ENCODE assay signal across 20 cellular contexts in the genomic region with DNA sequence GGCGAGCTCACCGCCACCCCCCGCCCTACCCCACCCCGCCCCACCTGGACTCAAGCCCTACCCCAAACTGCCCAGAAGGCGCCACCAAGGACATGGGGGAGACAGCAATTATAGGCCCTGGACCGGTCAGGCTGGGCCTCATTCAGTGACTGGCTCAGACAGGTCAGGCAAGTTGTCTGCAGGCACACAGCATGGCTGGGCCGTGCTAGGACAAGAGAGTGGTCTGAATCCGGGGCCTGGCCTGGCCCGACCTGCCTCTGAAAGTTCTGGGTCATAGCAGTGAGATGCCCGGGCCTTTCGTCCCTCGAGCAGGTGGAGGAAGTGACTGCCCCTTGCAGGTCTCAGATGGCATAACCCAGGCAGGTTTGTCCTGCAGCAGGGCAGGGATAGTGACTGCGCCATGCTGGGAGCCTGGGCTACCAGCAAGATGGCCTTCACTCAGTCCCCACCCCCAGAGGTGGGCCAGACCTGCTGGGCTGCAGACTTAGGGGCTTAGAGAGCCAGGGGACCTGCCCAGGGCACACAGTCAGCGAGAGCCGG. TPM values are rescaled to one million over a fixed set of nuclear protein-coding genes. Genes with fewer than 3 reads are reported as not detected.
"Had no signal": no experiment of that assay in that cellular context is flagged by ENCODE, and none has a peak within 500 bp of the region (broad histone marks: within the 10 kb centered on the region; RNA-seq: fewer than 3 reads in every experiment).

No MANE protein-coding gene starts in this region.

- H3K27me3 ChIP-seq: brain microvascular endothelial cell, esophagus muscularis mucosa, thyroid gland had no signal

- H3K4me1 ChIP-seq: esophagus muscularis mucosa had no signal

- ATAC-seq: activated CD4-positive, CD25-positive, alpha-beta regulatory T cell treated with anti-CD3 and anti-CD28 coated beads, Interleukin-2, amount 50 U/mL, for 24 hours; left ventricle myocardium superior had no signal

- H3K27ac ChIP-seq: brain microvascular endothelial cell, esophagus muscularis mucosa, thyroid gland had no signal

- H3K36me3 ChIP-seq: brain microvascular endothelial cell, thyroid gland had no signal

- DNase-seq: activated CD8-positive, alpha-beta memory T cell treated with anti-CD3 and anti-CD28 coated beads for 24 hours; activated CD8-positive, alpha-beta memory T cell treated with anti-CD3 and anti-CD28 coated beads, Interleukin-2, amount 50 U/mL, for 48 hours; activated effector memory CD4-positive, alpha-beta T cell treated with anti-CD3 and anti-CD28 coated beads, Interleukin-2, amount 50 U/mL, for 16 hours; activated naive CD4-positive, alpha-beta T cell treated with anti-CD3 and anti-CD28 coated beads, Interleukin-2, amount 50 U/mL, for 16 hours; activated T-cell treated with anti-CD3 and anti-CD28 coated beads, Interleukin-2, amount 50 U/mL, for 48 hours; aorta; brain microvascular endothelial cell; cortex of kidney; immature natural killer cell; left ventricle myocardium superior; stimulated activated CD4-positive, alpha-beta T cell treated with anti-CD3 and anti-CD28 coated beads, Interleukin-12 subunit alpha, Interleukin-12 subunit beta, amount 100 ng/mL, for 4 hours; stimulated activated CD4-positive, alpha-beta T cell treated with anti-CD3 and anti-CD28 coated beads, Interleukin-1b, Interleukin-23, amount 100 ng/mL, for 48 hours; stimulated activated CD8-positive, alpha-beta memory T cell treated with anti-CD3 and anti-CD28 coated beads, Interleukin-4, amount 100 ng/mL, for 48 hours; stimulated activated naive CD4-positive, alpha-beta T cell; T1000; thyroid gland had no signal

- H3K4me3 ChIP-seq: esophagus muscularis mucosa, thyroid gland had no signal

- H3K9me3 ChIP-seq: esophagus muscularis mucosa, thyroid gland had no signal

RNA-seq across cellular contexts. Expression of a gene that starts 21.0 kb away (rescaled TPM):
- total RNA-seq: left ventricle myocardium superior, mononuclear cell had no signal
- polyA plus RNA-seq: immature natural killer cell, neural cell had no signal
